ENCODE assay signal across 9 cellular contexts in genomic region chr15:67836477-67836876, GRCh38. TPM values are rescaled to one million over a fixed set of nuclear protein-coding genes. Genes with fewer than 3 reads are reported as not detected.
A peak's percentile ranks its signal among the peaks of the same experiment; 100 is the strongest.
DNase-seq lines count a peak whose midpoint lies in the region; ATAC-seq and FAIRE-seq lines count a peak whose summit lies in the region.
"Had no signal": no experiment of that assay in that cellular context is flagged by ENCODE, and none has a peak within 500 bp of the region (broad histone marks: within the 10 kb centered on the region; RNA-seq: fewer than 3 reads in every experiment).

No MANE protein-coding gene starts in this region.

- DNase-seq in cardiac septum (ENCODE audit: low spot score) (peak; percentile 71), left cardiac atrium (no peak), NOMO-1 (lab: John Stamatoyannopoulos, UW; ENCODE audit: unreplicated experiment in 2 of 2) (peak; percentile 37 to 43), right cardiac atrium (peak in 1 of 3 donors; percentile 75), small intestine (peak; percentile 50), 8988T (no peak)
- DNase-seq in activated naive CD4-positive, alpha-beta T cell treated with anti-CD3 and anti-CD28 coated beads for 36 hours, result peak; percentile 68

- no peak overlapping the region for H3K27ac Mint-ChIP-seq in activated naive CD4-positive, alpha-beta T cell treated with anti-CD3 and anti-CD28 coated beads for 36 hours

- H3K27me3 Mint-ChIP-seq in activated naive CD4-positive, alpha-beta T cell treated with anti-CD3 and anti-CD28 coated beads for 36 hours (ENCODE audit: low read depth), result peaks cover 46% of the 10 kb centered on the region

- 35% methylated on average over 8 of the region's 8 CpGs for WGBS in right cardiac atrium
- WGBS in small intestine, 3 donors, result 36 to 37% (median 37%) methylated on average over 8 of the region's 8 CpGs

- CTCF ChIA-PET in activated naive CD4-positive, alpha-beta T cell treated with anti-CD3 and anti-CD28 coated beads for 36 hours (lab: Charles Lee), result interaction anchor here (0.7 to 3.7 kb wide), 15 partner anchors 16 to 887 kb away, joined by 3 to 46 read pairs (median 4); partner anchors contain the start of gene C15orf61

- no peaks in the 10 kb centered on the region for H3K27me3 ChIP-seq in right cardiac atrium (ENCODE audit: control insufficient read depth, insufficient read depth)
- H3K27me3 ChIP-seq in small intestine (ENCODE audit: control insufficient read depth in 2 of 2, insufficient read depth in 2 of 2, low read length in 2 of 2), result peaks cover 5 to 25% of the 10 kb centered on the region in 2 donors

- H3K4me1 ChIP-seq in right cardiac atrium (ENCODE audit: control insufficient read depth, insufficient read depth, low read length) (peaks cover 5% of the 10 kb centered on the region), small intestine (ENCODE audit: control insufficient read depth in 2 of 2, insufficient read depth in 1 of 2, low read depth in 1 of 2, low read length in 1 of 2) (peaks cover 2 to 7% of the 10 kb centered on the region in 2 donors)

- intact Hi-C loops in cardiac septum (cut with DNase I), result loop anchor here (2.0 to 10.0 kb wide), 4 partner anchors 314 to 892 kb away; partner anchors contain the start of gene C15orf61
- intact Hi-C loops in left cardiac atrium (cut with DNase I), result loop anchor here in 1 of 2 donors (2.0 to 10.0 kb wide), 4 partner anchors 314 to 892 kb away; partner anchors contain the start of gene C15orf61
- intact Hi-C loops in activated naive CD4-positive, alpha-beta T cell treated with anti-CD3 and anti-CD28 coated beads for 36 hours (cut with micrococcal nuclease), result loop anchor here (1.0 to 5.0 kb wide), 5 partner anchors 74 to 890 kb away; partner anchors contain the start of gene SMAD3
- intact Hi-C loops in right cardiac atrium (cut with DNase I), result loop anchor here in 3 of 4 donors (2.0 to 10.0 kb wide), 6 partner anchors 292 to 902 kb away; partner anchors contain the start of genes C15orf61 (in 1 of the 3) and MAP2K5 (in 1 of the 3)

- H3K36me3 Mint-ChIP-seq in activated naive CD4-positive, alpha-beta T cell treated with anti-CD3 and anti-CD28 coated beads for 36 hours (ENCODE audit: low read depth), result peaks cover 4% of the 10 kb centered on the region

- no peak for ATAC-seq in left cardiac atrium
- ATAC-seq in right cardiac atrium, result no peak
- no peak for ATAC-seq in GM19463 (IDR thresholded peaks at IDR 0.05; ENCODE audit: unreplicated experiment)

- H3K27ac ChIP-seq in right cardiac atrium (ENCODE audit: low read length) (no peak overlapping the region), small intestine (ENCODE audit: low read depth in 1 of 2, low read length in 1 of 2) (no peak overlapping the region)
- H3K27ac ChIP-seq: epithelial cell of prostate had no signal

- H3K9me3 ChIP-seq in right cardiac atrium (ENCODE audit: control insufficient read depth, low read length), result no peaks in the 10 kb centered on the region
- no peaks in the 10 kb centered on the region for H3K9me3 ChIP-seq in small intestine (ENCODE audit: control insufficient read depth, low read depth)

- peak overlapping the region; percentile 50 for H3K4me3 ChIP-seq in right cardiac atrium (ENCODE audit: low read length)
- H3K4me3 ChIP-seq in small intestine (ENCODE audit: low read depth in 1 of 2, low read length in 2 of 2), result no peak overlapping the region

- no peak for FAIRE-seq in small intestine (lab: Jason Lieb, UNC)

- no peaks in the 10 kb centered on the region for H3K36me3 ChIP-seq in small intestine (ENCODE audit: control insufficient read depth in 2 of 2, insufficient read depth in 2 of 2, low read length in 2 of 2)

- H3K9me3 Mint-ChIP-seq in activated naive CD4-positive, alpha-beta T cell treated with anti-CD3 and anti-CD28 coated beads for 36 hours, result no peaks in the 10 kb centered on the region

- H3K4me1 Mint-ChIP-seq in activated naive CD4-positive, alpha-beta T cell treated with anti-CD3 and anti-CD28 coated beads for 36 hours (ENCODE audit: low read depth), result peaks cover 46% of the 10 kb centered on the region

- peak overlapping the region; percentile 65 for H3K4me3 Mint-ChIP-seq in activated naive CD4-positive, alpha-beta T cell treated with anti-CD3 and anti-CD28 coated beads for 36 hours

RNA-seq across cellular contexts. Expression of gene RNU6-1, which starts 3.4 kb away (rescaled TPM):
- total RNA-seq in cardiac septum (not detected), left cardiac atrium (not detected), right cardiac atrium (not detected)
- total RNA-seq in activated naive CD4-positive, alpha-beta T cell treated with anti-CD3 and anti-CD28 coated beads for 36 hours, result not detected
- polyA plus RNA-seq in right cardiac atrium (not detected), small intestine (not detected)

RNA-seq across cellular contexts. Expression of gene SKOR1, which starts 11.2 kb away (rescaled TPM):
- 0.24 TPM for total RNA-seq in cardiac septum
- total RNA-seq in left cardiac atrium, result under 1 TPM; 0.09 to 0.29 TPM
- total RNA-seq in activated naive CD4-positive, alpha-beta T cell treated with anti-CD3 and anti-CD28 coated beads for 36 hours, result under 1 TPM; 0.07 to 0.15 TPM
- total RNA-seq in right cardiac atrium, result under 1 TPM; 0.17 to 0.28 (median 0.20) TPM
- polyA plus RNA-seq in right cardiac atrium, result 0.11 TPM
- under 1 TPM; 0.31 to 0.81 (median 0.45) TPM for polyA plus RNA-seq in small intestine

Comparison
In these comparisons a context has a peak if more than half of its experiments do, and no peak if none do; other contexts are left out.
1. DNase-seq: peak in cardiac septum (single experiment), NOMO-1 (2 of 2), activated naive CD4-positive, alpha-beta T cell treated with anti-CD3 and anti-CD28 coated beads for 36 hours (single experiment) and small intestine (single experiment); none in left cardiac atrium (single experiment) and 8988T (single experiment).